In the genomic region with DNA sequence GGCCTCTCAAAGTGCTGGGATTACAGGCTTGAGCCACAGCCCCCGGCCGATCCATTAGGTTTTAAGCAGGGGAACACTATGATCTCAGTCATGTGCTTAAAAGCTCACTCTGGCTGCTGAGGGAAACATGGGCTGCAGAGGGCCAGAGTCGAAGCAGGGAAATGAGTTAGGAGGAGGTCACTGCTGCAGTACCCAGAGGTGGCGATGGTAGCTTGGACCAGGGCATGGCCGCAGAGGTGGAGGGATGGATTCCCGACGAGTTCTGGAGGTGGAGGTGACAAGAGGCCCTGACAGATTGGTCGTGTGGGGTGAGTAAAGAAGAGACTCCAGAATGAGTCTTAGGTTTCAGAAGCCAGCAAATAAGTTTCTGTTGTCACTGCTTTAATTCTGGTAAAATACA, we compare ENCODE assay signal across 20 cellular contexts. TPM values are rescaled to one million over a fixed set of nuclear protein-coding genes. Genes with fewer than 3 reads are reported as not detected.
DNase-seq lines count a peak whose midpoint lies in the region; ATAC-seq, FAIRE-seq and TF ChIP-seq lines count a peak whose summit lies in the region.
"Had no signal": no experiment of that assay in that cellular context is flagged by ENCODE, and none has a peak within 500 bp of the region (broad histone marks: within the 10 kb centered on the region; RNA-seq: fewer than 3 reads in every experiment).

No MANE protein-coding gene starts in this region.

- in situ Hi-C loops in K562 (cut with MboI) = no loop called here

- H2AFZ ChIP-seq in K562 (ENCODE audit: low read depth, low read length) = 0 out of 2 replicates have a peak overlapping the region, but pooled peaks have one; percentile 4
- no peak overlapping the region for H2AFZ ChIP-seq in trophoblast cell (ENCODE audit: insufficient read depth, low read length, poor library complexity)
- no peak overlapping the region for H2AFZ ChIP-seq in smooth muscle cell (ENCODE audit: low read depth)

- H3K9me1 ChIP-seq in K562 (ENCODE audit: control insufficient read depth, insufficient read depth, low read length) = no peaks in the 10 kb centered on the region

- no peak for FAIRE-seq in K562 (lab: Jason Lieb, UNC)
- FAIRE-seq: G401.6, GM19239, H1, RCC 7860 had no signal

- H3F3A ChIP-seq in smooth muscle cell (ENCODE audit: low read depth) = no peaks in the 10 kb centered on the region

- no peak overlapping the region for H2AK5ac ChIP-seq in trophoblast cell (ENCODE audit: low read length)

- H2BK120ac ChIP-seq in trophoblast cell (ENCODE audit: insufficient read depth, low read length, poor library complexity) = no peak overlapping the region

- no peaks in the 10 kb centered on the region for H4K20me1 ChIP-seq in K562 (replicated peaks; ENCODE audit: control insufficient read depth, insufficient read depth, low read length)
- no peaks in the 10 kb centered on the region for H4K20me1 ChIP-seq in smooth muscle cell (ENCODE audit: low read depth)

- peak overlapping the region; percentile 84 for H2BK12ac ChIP-seq in trophoblast cell (ENCODE audit: low read length)

- peaks cover 8% of the 10 kb centered on the region for H3K79me1 ChIP-seq in trophoblast cell (ENCODE audit: low read length)

- H4K12ac ChIP-seq in trophoblast cell (ENCODE audit: low read depth, low read length) = no peak overlapping the region

- no peaks in the 10 kb centered on the region for H3K27me3 ChIP-seq in K562 (ENCODE audit: control insufficient read depth in 2 of 2, insufficient read depth in 2 of 2, low read length in 2 of 2)
- no peaks in the 10 kb centered on the region for H3K27me3 ChIP-seq in trophoblast cell (ENCODE audit: insufficient read depth, low read length)
- H3K27me3 ChIP-seq in smooth muscle cell (ENCODE audit: low read depth) = no peaks in the 10 kb centered on the region

- H3K9me3 ChIP-seq in K562 (replicated peaks; ENCODE audit: control insufficient read depth, insufficient read depth, low read depth, low read length) = no peaks in the 10 kb centered on the region
- no peaks in the 10 kb centered on the region for H3K9me3 ChIP-seq in trophoblast cell (ENCODE audit: insufficient read depth, low read depth, low read length)
- no peaks in the 10 kb centered on the region for H3K9me3 ChIP-seq in smooth muscle cell (replicated peaks; ENCODE audit: low read depth)

- no peak overlapping the region for H4K8ac ChIP-seq in trophoblast cell (ENCODE audit: low read depth, low read length)

- intact Hi-C loops in K562 (cut with micrococcal nuclease) = no loop called here

- H3K4me1 ChIP-seq in K562 (replicated peaks in 1 of 2; ENCODE audit: control insufficient read depth in 2 of 2, insufficient read depth in 2 of 2, low read length in 2 of 2) = no peaks in the 10 kb centered on the region
- peaks cover 0 to 2% of the 10 kb centered on the region in 2 experiments for H3K4me1 ChIP-seq in trophoblast cell (ENCODE audit: control insufficient read depth in 1 of 2, insufficient read depth in 2 of 2, low read length in 2 of 2)
- H3K4me1 ChIP-seq in smooth muscle cell (ENCODE audit: low read depth) = no peaks in the 10 kb centered on the region

- no peak overlapping the region for H3K18ac ChIP-seq in trophoblast cell (ENCODE audit: low read length)

- WGBS in K562 (ENCODE audit: insufficient coverage, low coverage, missing lambda C conversion rate) = 38% methylated on average over 8 of the region's 8 CpGs
- no CpG with 5 or more reads among the region's 8 CpGs for WGBS in trophoblast cell (ENCODE audit: extremely low coverage, insufficient coverage, insufficient read length)
- 88% methylated on average over 8 of the region's 8 CpGs for WGBS in smooth muscle cell (ENCODE audit: low lambda C conversion rate)

- DNase-seq in activated CD4-positive, alpha-beta T cell treated with anti-CD3 and anti-CD28 coated beads for 48 hours = peak; percentile 7
- DNase-seq in activated CD4-positive, alpha-beta T cell treated with anti-CD3 and anti-CD28 coated beads for 4 hours = no peak
- DNase-seq in GM12865 (ENCODE audit: low read depth) = peak; percentile 30
- no peak for DNase-seq in K562 (ENCODE audit: extremely low read depth in 1 of 4, low spot score in 3 of 4)
- DNase-seq in trophoblast cell = no peak
- no peak for DNase-seq in ecto neural progenitor cell (ENCODE audit: low spot score)
- no peak for DNase-seq in smooth muscle cell (lab: John Stamatoyannopoulos, UW; ENCODE audit: unreplicated experiment)
- no peak for DNase-seq in DMS 273 (lab: John Stamatoyannopoulos, UW; ENCODE audit: unreplicated experiment)
- DNase-seq: 8988T, DMS 273 treated with DMSO at 0.1 percent for 48 hours, KG1, MV-4-11, NCI-H1694 treated with DMSO at 0.1 percent for 48 hours, NCI-H510A, NCI-H774 had no signal

- H3K4me2 ChIP-seq in K562 (ENCODE audit: insufficient read depth, low read length) (no peak overlapping the region), trophoblast cell (ENCODE audit: low read length) (no peak overlapping the region), smooth muscle cell (no peak overlapping the region)

- POLR2A ChIA-PET in K562 (lab: Yijun Ruan, JAX) = interaction anchor here (0.7 to 1.6 kb wide), 5 partner anchors 9 to 104 kb away, joined by 3 to 11 read pairs (median 4); no protein-coding TSS in a partner anchor

- H3K4me3 ChIP-seq in GM12865 (ENCODE audit: low read depth, low read length) (no peak overlapping the region), K562 (no peak overlapping the region), trophoblast cell (ENCODE audit: low read depth, low read length) (no peak overlapping the region), smooth muscle cell (no peak overlapping the region)

- H3K79me2 ChIP-seq in K562 (ENCODE audit: control insufficient read depth, insufficient read depth, low read length) (no peaks in the 10 kb centered on the region), trophoblast cell (ENCODE audit: control insufficient read depth, insufficient read depth, low read length, poor library complexity) (peaks cover 2% of the 10 kb centered on the region), smooth muscle cell (ENCODE audit: low read depth) (no peaks in the 10 kb centered on the region)

- no peak overlapping the region for H3K23ac ChIP-seq in trophoblast cell (ENCODE audit: low read length)

- BruUV-seq in K562 (replicated peaks; lab: Mats Ljungman, UMichigan) = no TSS peak

- CTCF ChIA-PET in K562 (lab: Yijun Ruan, JAX; ENCODE audit: low intra/inter-chr PET ratio) = no interaction called here

- H3K27ac ChIP-seq in K562 (ENCODE audit: extremely low read depth, low read depth, low read length) (no peak overlapping the region), trophoblast cell (ENCODE audit: low read depth, low read length) (no peak overlapping the region), smooth muscle cell (ENCODE audit: low read depth) (no peak overlapping the region)

- H3K14ac ChIP-seq in trophoblast cell (ENCODE audit: low read length) = no peak overlapping the region

- H3K36me3 ChIP-seq in K562 (ENCODE audit: control insufficient read depth, insufficient read depth, low read length) = no peaks in the 10 kb centered on the region
- H3K36me3 ChIP-seq in trophoblast cell (ENCODE audit: control insufficient read depth in 1 of 2, insufficient read depth in 2 of 2, low read length in 2 of 2) = no peaks in the 10 kb centered on the region
- H3K36me3 ChIP-seq in smooth muscle cell (ENCODE audit: low read depth) = no peaks in the 10 kb centered on the region

- peak overlapping the region; percentile 39 for H4K91ac ChIP-seq in trophoblast cell (ENCODE audit: low read depth, low read length)

- no peak overlapping the region for H3K4ac ChIP-seq in trophoblast cell (ENCODE audit: low read depth, low read length)

- TF ChIP-seq RAD21 in K562 (CRISPR knock-in tag; conservative IDR thresholded peaks at IDR 0.05 in 1 of 2, IDR thresholded peaks at IDR 0.05 in 1 of 2) = no peak

- TF ChIP-seq EP300 in K562 (IDR thresholded peaks at IDR 0.05; ENCODE audit: low read length) = no peak

- H2BK5ac ChIP-seq in trophoblast cell (ENCODE audit: low read depth, low read length, poor library complexity) = no peak overlapping the region

- peak overlapping the region in 1 of 2 experiments; percentile 77; a peak in 2 of 4 replicates for H3K9ac ChIP-seq in K562 (ENCODE audit: insufficient read depth in 1 of 2, low read depth in 2 of 2, low read length in 2 of 2)
- no peak overlapping the region for H3K9ac ChIP-seq in trophoblast cell (ENCODE audit: low read length)
- no peak overlapping the region for H3K9ac ChIP-seq in smooth muscle cell (ENCODE audit: low read depth)

- no peak for TF ChIP-seq POLR2A in K562 (conservative IDR thresholded peaks at IDR 0.05)

- no peak for TF ChIP-seq CTCF in GM12865 (IDR thresholded peaks at IDR 0.05; ENCODE audit: insufficient read depth, low read depth, low read length, missing control alignments)
- TF ChIP-seq CTCF in K562 (IDR thresholded peaks at IDR 0.05 in 2 of 3, conservative IDR thresholded peaks at IDR 0.05 in 1 of 3; ENCODE audit: insufficient read depth in 2 of 3, low read depth in 1 of 3, low read length in 3 of 3) = no peak
- TF ChIP-seq CTCF in smooth muscle cell (IDR thresholded peaks at IDR 0.05; ENCODE audit: borderline replicate concordance, insufficient read depth, poor library complexity, severe bottlenecking) = no peak

- ATAC-seq in K562 = no peak
- ATAC-seq: Right ventricle myocardium inferior had no signal

TF ChIP-seq in K562, 482 proteins besides CTCF, POLR2A, EP300 and RAD21:
- TF ChIP-seq TBL1XR1 (IDR thresholded peaks at IDR 0.05; ENCODE audit: low read length in 2 of 2) = no peak

RNA-seq across cellular contexts. Expression of a gene that starts 54.4 kb away (rescaled TPM):
- total RNA-seq in K562 (2011; cell fraction: chromatin; rRNA removed; ENCODE audit: low replicate concordance) = 77.0 and 104 TPM in 2 replicates
- 49.2 and 49.6 TPM in 2 replicates for total RNA-seq in K562 (2011; cell fraction: nucleolus; rRNA removed)
- 50.6 and 77.9 TPM in 2 replicates for total RNA-seq in K562 (2011; cell fraction: nucleoplasm; rRNA removed)
- total RNA-seq in K562 (2014; rRNA removed) (51.4 and 59.4 TPM in 2 replicates), K562 (2014; rRNA removed; fragmentation: Illumina TruSeq; extraction: Trizol) (25.0 and 35.2 TPM in 2 replicates), K562 (2015; rRNA removed; fragmentation: Illumina TruSeq; extraction: Trizol) (28.2 and 29.9 TPM in 2 replicates), K562 (2021) (78.1 and 97.9 TPM in 2 replicates), smooth muscle cell (16.0 and 25.7 TPM in 2 replicates)
- polyA plus RNA-seq in K562 (2011; rRNA removed) (25.2 and 37.0 TPM in 2 replicates), K562 (2014; fragmentation: Illumina TruSeq; extraction: Trizol) (40.9 and 52.0 TPM in 2 replicates), K562 (2014; fragmentation: Nextera tagmentation; extraction: Ambion mirVana) (1 to 10 TPM; 1.1 to 3.3 TPM), K562 (2014; rRNA removed) (41.9 and 46.4 TPM in 2 replicates), smooth muscle cell (2.3 and 4.1 TPM in 2 replicates)
- 28.9 and 42.0 TPM in 2 replicates for polyA plus RNA-seq in K562 (2011; cell fraction: cytosol; rRNA removed)
- 66.5 and 106 TPM in 2 replicates for polyA plus RNA-seq in K562 (2011; cell fraction: nucleus; rRNA removed)
- 39.2 and 41.6 TPM in 2 replicates for polyA plus RNA-seq in K562 (2012)
- polyA minus RNA-seq in K562 (2011; rRNA and poly(A)+ RNA removed) = 31.3 and 39.8 TPM in 2 replicates
- polyA minus RNA-seq in K562 (2011; cell fraction: cytosol; rRNA and poly(A)+ RNA removed) = 62.3 and 71.7 TPM in 2 replicates
- 29.8 and 46.9 TPM in 2 replicates for polyA minus RNA-seq in K562 (2011; cell fraction: nucleus; rRNA and poly(A)+ RNA removed)
- 36.7 and 38.4 TPM in 2 replicates for polyA plus RNA-seq in trophoblast cell (2013)

Comparison
In these comparisons a context has a peak if more than half of its experiments do, and no peak if none do; other contexts are left out.
1. DNase-seq: peak in activated CD4-positive, alpha-beta T cell treated with anti-CD3 and anti-CD28 coated beads for 48 hours (single experiment) and GM12865 (single experiment); none in activated CD4-positive, alpha-beta T cell treated with anti-CD3 and anti-CD28 coated beads for 4 hours (0 of 2), K562 (0 of 4), trophoblast cell (0 of 2), ecto neural progenitor cell (single experiment), smooth muscle cell (single experiment) and DMS 273 (single experiment).